Comparison of ENCODE assay signal across 11 cellular contexts in genomic region chr1:182259963-182260362, GRCh38.
DNase-seq lines count a peak whose midpoint lies in the region; ATAC-seq lines count a peak whose summit lies in the region.
"Had no signal": no experiment of that assay in that cellular context is flagged by ENCODE, and none has a peak within 500 bp of the region (broad histone marks: within the 10 kb centered on the region; RNA-seq: fewer than 3 reads in every experiment).

No MANE protein-coding gene starts in this region.

- ATAC-seq in activated T-cell treated with anti-CD3 and anti-CD28 coated beads, Interleukin-2, amount 50 U/mL, for 4 hours = no peak
- no peak for ATAC-seq in stimulated activated naive CD8-positive, alpha-beta T cell treated with anti-CD3 and anti-CD28 coated beads, Interleukin-15, amount 100 ng/mL, for 72 hours
- ATAC-seq in HG03135 (IDR thresholded peaks at IDR 0.05; ENCODE audit: unreplicated experiment) = no peak

- peaks cover 32% of the 10 kb centered on the region for H3K4me1 Mint-ChIP-seq in activated T-cell treated with anti-CD3 and anti-CD28 coated beads, Interleukin-2, amount 50 U/mL, for 4 hours (ENCODE audit: low read depth)
- H3K4me1 Mint-ChIP-seq in activated naive CD8-positive, alpha-beta T cell treated with anti-CD3 and anti-CD28 coated beads for 36 hours = peaks cover 26% of the 10 kb centered on the region
- peaks cover 32% of the 10 kb centered on the region for H3K4me1 Mint-ChIP-seq in stimulated activated naive CD8-positive, alpha-beta T cell treated with anti-CD3 and anti-CD28 coated beads, Interleukin-15, amount 100 ng/mL, for 72 hours

- no peak for DNase-seq in activated T-cell treated with anti-CD3 and anti-CD28 coated beads, Interleukin-2, amount 50 U/mL, for 4 hours
- DNase-seq in activated T-cell treated with anti-CD3 and anti-CD28 coated beads, Interleukin-2, amount 50 U/mL, for 1 hour = no peak
- DNase-seq in MV-4-11 (lab: John Stamatoyannopoulos, UW) (peak; percentile 78), activated gamma-delta T cell (lab: John Stamatoyannopoulos, UW) (no peak), SKM-1 (lab: John Stamatoyannopoulos, UW; ENCODE audit: unreplicated experiment) (no peak)
- DNase-seq in activated naive CD8-positive, alpha-beta T cell treated with anti-CD3 and anti-CD28 coated beads for 36 hours = no peak
- no peak for DNase-seq in stimulated activated naive CD8-positive, alpha-beta T cell treated with anti-CD3 and anti-CD28 coated beads, Interleukin-15, amount 100 ng/mL, for 72 hours
- DNase-seq: activated B cell treated with CpG ODN at 0.5 μM for 24 hours, cerebellar nuclear complex, DMS79 had no signal

- H3K36me3 Mint-ChIP-seq in activated T-cell treated with anti-CD3 and anti-CD28 coated beads, Interleukin-2, amount 50 U/mL, for 4 hours (ENCODE audit: insufficient read depth) = no peaks in the 10 kb centered on the region
- H3K36me3 Mint-ChIP-seq in activated naive CD8-positive, alpha-beta T cell treated with anti-CD3 and anti-CD28 coated beads for 36 hours = no peaks in the 10 kb centered on the region

- peak overlapping the region; percentile 44 for H3K4me3 Mint-ChIP-seq in activated T-cell treated with anti-CD3 and anti-CD28 coated beads, Interleukin-2, amount 50 U/mL, for 4 hours
- H3K4me3 Mint-ChIP-seq in activated naive CD8-positive, alpha-beta T cell treated with anti-CD3 and anti-CD28 coated beads for 36 hours = no peak overlapping the region
- peak overlapping the region in 1 of 2 donors; percentile 56 for H3K4me3 Mint-ChIP-seq in stimulated activated naive CD8-positive, alpha-beta T cell treated with anti-CD3 and anti-CD28 coated beads, Interleukin-15, amount 100 ng/mL, for 72 hours
- H3K4me3 Mint-ChIP-seq: activated B cell treated with CpG ODN at 0.5 μM for 24 hours had no signal

- H3K9me3 Mint-ChIP-seq in activated T-cell treated with anti-CD3 and anti-CD28 coated beads, Interleukin-2, amount 50 U/mL, for 4 hours = no peaks in the 10 kb centered on the region
- no peaks in the 10 kb centered on the region for H3K9me3 Mint-ChIP-seq in activated naive CD8-positive, alpha-beta T cell treated with anti-CD3 and anti-CD28 coated beads for 36 hours
- H3K9me3 Mint-ChIP-seq in stimulated activated naive CD8-positive, alpha-beta T cell treated with anti-CD3 and anti-CD28 coated beads, Interleukin-15, amount 100 ng/mL, for 72 hours = no peaks in the 10 kb centered on the region
- H3K9me3 Mint-ChIP-seq: activated B cell treated with CpG ODN at 0.5 μM for 24 hours had no signal

- no peaks in the 10 kb centered on the region for H3K27me3 Mint-ChIP-seq in activated T-cell treated with anti-CD3 and anti-CD28 coated beads, Interleukin-2, amount 50 U/mL, for 4 hours (ENCODE audit: low read depth)
- H3K27me3 Mint-ChIP-seq in activated naive CD8-positive, alpha-beta T cell treated with anti-CD3 and anti-CD28 coated beads for 36 hours = no peaks in the 10 kb centered on the region
- H3K27me3 Mint-ChIP-seq in stimulated activated naive CD8-positive, alpha-beta T cell treated with anti-CD3 and anti-CD28 coated beads, Interleukin-15, amount 100 ng/mL, for 72 hours = no peaks in the 10 kb centered on the region
- H3K27me3 Mint-ChIP-seq: activated B cell treated with CpG ODN at 0.5 μM for 24 hours had no signal

- H3K27ac Mint-ChIP-seq in activated naive CD8-positive, alpha-beta T cell treated with anti-CD3 and anti-CD28 coated beads for 36 hours = peak overlapping the region; percentile 90
- H3K27ac Mint-ChIP-seq in stimulated activated naive CD8-positive, alpha-beta T cell treated with anti-CD3 and anti-CD28 coated beads, Interleukin-15, amount 100 ng/mL, for 72 hours = peak overlapping the region; percentile 78 to 96
- H3K27ac Mint-ChIP-seq: activated B cell treated with CpG ODN at 0.5 μM for 24 hours had no signal
